Comparison of ENCODE assay signal across 18 cellular contexts in genomic region chr5:50694027-50694590, GRCh38. TPM values are rescaled to one million over a fixed set of nuclear protein-coding genes. Genes with fewer than 3 reads are reported as not detected.
A peak's percentile ranks its signal among the peaks of the same experiment; 100 is the strongest.
DNase-seq lines count a peak whose midpoint lies in the region; ATAC-seq and TF ChIP-seq lines count a peak whose summit lies in the region.
"Had no signal": no experiment of that assay in that cellular context is flagged by ENCODE, and none has a peak within 500 bp of the region (broad histone marks: within the 10 kb centered on the region; RNA-seq: fewer than 3 reads in every experiment).

No MANE protein-coding gene starts in this region.

- H4K8ac ChIP-seq in neuronal stem cell (ENCODE audit: low read depth, low read length), result no peak overlapping the region

- H3K4me1 ChIP-seq in left lung (peaks cover 0 to 24% of the 10 kb centered on the region in 2 donors), neuronal stem cell (ENCODE audit: control insufficient read depth in 2 of 2, insufficient read depth in 1 of 2, low read depth in 1 of 2, low read length in 2 of 2) (peaks cover 0 to 6% of the 10 kb centered on the region in 2 donors)
- H3K4me1 ChIP-seq: HAP-1, lower lobe of right lung had no signal

- H3K79me1 ChIP-seq in neuronal stem cell (ENCODE audit: low read depth, low read length), result peaks cover 1% of the 10 kb centered on the region

- CTCF ChIA-PET in CD4-positive, alpha-beta T cell (lab: Charles Lee), result no interaction called here

- no peak overlapping the region for H2BK15ac ChIP-seq in neuronal stem cell (ENCODE audit: low read length)

- intact Hi-C loops in CD4-positive, alpha-beta T cell (cut with DNase I, micrococcal nuclease), result loop anchor here in 1 of 2 experiments (2.0 kb wide), 1 partner anchor 25 kb away; no protein-coding TSS in a partner anchor
- intact Hi-C loops in left lung (cut with DNase I), result no loop called here

- H3K4me2 ChIP-seq in neuronal stem cell (ENCODE audit: insufficient read depth, low read length, poor library complexity, severe bottlenecking), result no peak overlapping the region

- H3K14ac ChIP-seq in neuronal stem cell (ENCODE audit: low read length), result no peak overlapping the region

- H3K18ac ChIP-seq in neuronal stem cell (ENCODE audit: low read length), result no peak overlapping the region

- no peak for TF ChIP-seq CTCF in CD4-positive, alpha-beta T cell (IDR thresholded peaks at IDR 0.05)
- TF ChIP-seq CTCF in left lung (IDR thresholded peaks at IDR 0.05), result no peak

- no peak for ATAC-seq in CD4-positive, alpha-beta T cell (ENCODE audit: poor library complexity)
- ATAC-seq in left lung, result peak; percentile 60

- no peak overlapping the region for H2AFZ ChIP-seq in neuronal stem cell (ENCODE audit: low read length)

- H4K91ac ChIP-seq in neuronal stem cell (ENCODE audit: low read depth, low read length, poor library complexity), result no peak overlapping the region

- peaks cover 43% of the 10 kb centered on the region for H3K4me1 Mint-ChIP-seq in CD4-positive, alpha-beta T cell (ENCODE audit: low read depth)

- H2BK5ac ChIP-seq in neuronal stem cell (ENCODE audit: low read length), result no peak overlapping the region

- H3K27me3 Mint-ChIP-seq in CD4-positive, alpha-beta T cell, result no peaks in the 10 kb centered on the region

- no peak overlapping the region for H3K4me3 ChIP-seq in left lung
- H3K4me3 ChIP-seq in neuronal stem cell (ENCODE audit: low read length in 2 of 2), result no peak overlapping the region
- H3K4me3 ChIP-seq: HAP-1, lower lobe of right lung, pancreas had no signal

- no peak overlapping the region for H3K27ac ChIP-seq in CD4-positive, alpha-beta T cell (ENCODE audit: low read depth, low read length)
- peak overlapping the region in 1 of 2 donors; percentile 29 for H3K27ac ChIP-seq in left lung
- H3K27ac ChIP-seq in neuronal stem cell (replicated peaks; ENCODE audit: low read length), result no peak overlapping the region
- no peak overlapping the region for H3K27ac ChIP-seq in caudate nucleus (ENCODE audit: low read depth, low read length)
- H3K27ac ChIP-seq: lower lobe of right lung, pancreas had no signal

- peaks cover 12% of the 10 kb centered on the region for H3K36me3 Mint-ChIP-seq in CD4-positive, alpha-beta T cell (ENCODE audit: low read depth)

- no peak overlapping the region for H3K9ac ChIP-seq in neuronal stem cell (ENCODE audit: low read depth, low read length, poor library complexity)

- H3K4ac ChIP-seq in neuronal stem cell (ENCODE audit: low read length), result no peak overlapping the region

- H2BK12ac ChIP-seq in neuronal stem cell (ENCODE audit: low read length), result no peak overlapping the region

- H3K36me3 ChIP-seq in left lung (no peaks in the 10 kb centered on the region), neuronal stem cell (replicated peaks in 1 of 2; ENCODE audit: control insufficient read depth in 2 of 2, insufficient read depth in 2 of 2, low read length in 2 of 2) (no peaks in the 10 kb centered on the region)
- H3K36me3 ChIP-seq: HAP-1, lower lobe of right lung, pancreas had no signal

- peak overlapping the region; percentile 43 for H3K27ac Mint-ChIP-seq in CD4-positive, alpha-beta T cell

- POLR2A ChIA-PET in CD4-positive, alpha-beta T cell (lab: Charles Lee), result no interaction called here

- H3K9me3 Mint-ChIP-seq in CD4-positive, alpha-beta T cell, result no peaks in the 10 kb centered on the region

- H3K27me3 ChIP-seq in CD4-positive, alpha-beta T cell (ENCODE audit: control insufficient read depth, insufficient read depth, low read length), result no peaks in the 10 kb centered on the region
- H3K27me3 ChIP-seq in left lung (no peaks in the 10 kb centered on the region), neuronal stem cell (ENCODE audit: control insufficient read depth in 3 of 3, insufficient read depth in 3 of 3, low read depth in 1 of 3, low read length in 3 of 3) (no peaks in the 10 kb centered on the region)
- H3K27me3 ChIP-seq: pancreas had no signal

- no peak overlapping the region for H2AK5ac ChIP-seq in neuronal stem cell (ENCODE audit: low read depth, low read length)

- H3K9me3 ChIP-seq in CD4-positive, alpha-beta T cell (ENCODE audit: control insufficient read depth, low read length), result no peaks in the 10 kb centered on the region
- no peaks in the 10 kb centered on the region for H3K9me3 ChIP-seq in left lung
- no peaks in the 10 kb centered on the region for H3K9me3 ChIP-seq in neuronal stem cell (replicated peaks in 1 of 2; ENCODE audit: control insufficient read depth in 2 of 2, insufficient read depth in 1 of 2, low read depth in 1 of 2, low read length in 2 of 2)
- H3K9me3 ChIP-seq: HAP-1, lower lobe of right lung, pancreas had no signal

- no peak overlapping the region for H3K4me3 Mint-ChIP-seq in CD4-positive, alpha-beta T cell

- no peak overlapping the region for H3K23ac ChIP-seq in neuronal stem cell (ENCODE audit: low read depth, low read length, poor library complexity)

- no peak overlapping the region for H2BK120ac ChIP-seq in neuronal stem cell (ENCODE audit: low read depth, low read length)

- DNase-seq in CD4-positive, alpha-beta T cell, result no peak
- DNase-seq in Kasumi-1 (lab: John Stamatoyannopoulos, UW) (peak; percentile 52 to 64), SKM-1 treated with dmso at 0.1 percent for 144 hours (lab: John Stamatoyannopoulos, UW; ENCODE audit: unreplicated experiment) (peak; percentile 31), left lung (no peak), neuronal stem cell (ENCODE audit: low spot score) (no peak), caudate nucleus (lab: John Stamatoyannopoulos, UW) (no peak), DMS153 (lab: John Stamatoyannopoulos, UW) (no peak), NCI-H446 (lab: John Stamatoyannopoulos, UW) (no peak)
- DNase-seq: activated T-cell treated with anti-CD3 and anti-CD28 coated beads, Interleukin-2, amount 50 U/mL, for 1 hour; Calu3; effector CD4-positive, alpha-beta T cell; lower lobe of right lung; NCI-H1092; NCI-H2081 treated with DMSO at 0.1 percent for 48 hours; NCI-H69; pancreas; stimulated activated CD4-positive, alpha-beta T cell treated with anti-CD3 and anti-CD28 coated beads, Interleukin-2, amount 100 ng/mL, for 24 hours had no signal

RNA-seq across cellular contexts. Expression of gene PARP8, which starts 27.7 kb away (rescaled TPM):
- total RNA-seq in CD4-positive, alpha-beta T cell, result 100 to 1,000 TPM; 181 to 200 TPM
- total RNA-seq in left lung, result 10 to 100 TPM; 33.6 to 41.3 TPM
- polyA plus RNA-seq in neuronal stem cell (2013, experiment 1 of 2), result 13.7 TPM
- polyA plus RNA-seq in neuronal stem cell (2013, experiment 2 of 2), result 13.5 TPM

Comparison
In these comparisons a context has a peak if more than half of its experiments do, and no peak if none do; other contexts are left out.
1. DNase-seq: peak in Kasumi-1 (2 of 2) and SKM-1 treated with dmso at 0.1 percent for 144 hours (single experiment); none in CD4-positive, alpha-beta T cell (0 of 10), left lung (0 of 2), neuronal stem cell (single experiment), caudate nucleus (0 of 61), DMS153 (single experiment) and NCI-H446 (0 of 2).
2. RNA of gene PARP8, which starts 27.7 kb away (total RNA-seq): 181 to 200 TPM in CD4-positive, alpha-beta T cell; 33.6 to 41.3 TPM in left lung; every median in the first group is over 4 times any median in the second.